ENCODE assay signal across 12 cellular contexts in the genomic region with DNA sequence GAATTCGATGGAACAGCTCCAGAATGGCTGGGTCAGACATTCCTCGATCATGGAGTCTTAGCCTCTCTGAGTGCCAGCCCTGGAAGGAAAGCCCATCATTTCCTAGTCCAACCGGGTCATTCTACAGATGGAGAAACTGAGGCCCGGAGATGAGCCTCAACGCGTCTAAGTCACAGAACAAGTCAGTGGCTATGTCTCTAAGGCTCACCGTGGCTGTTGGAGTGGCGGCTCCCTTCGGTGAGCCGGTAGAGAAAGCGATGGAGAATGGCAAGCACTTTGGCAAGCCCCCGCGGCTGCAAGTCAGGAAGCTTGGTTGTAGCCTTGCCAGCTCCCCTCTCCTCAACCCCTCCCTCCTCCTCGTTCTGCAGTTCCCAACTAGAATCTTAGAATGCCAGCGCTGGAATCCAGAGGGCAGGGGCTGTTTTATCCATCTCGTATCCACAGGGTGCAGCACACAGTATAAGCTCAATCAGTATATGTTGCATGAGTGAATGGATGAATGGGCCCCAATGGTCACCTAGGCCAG. TPM values are rescaled to one million over a fixed set of nuclear protein-coding genes. Genes with fewer than 3 reads are reported as not detected.
A peak's percentile ranks its signal among the peaks of the same experiment; 100 is the strongest.
DNase-seq lines count a peak whose midpoint lies in the region; ATAC-seq and TF ChIP-seq lines count a peak whose summit lies in the region.
"Had no signal": no experiment of that assay in that cellular context is flagged by ENCODE, and none has a peak within 500 bp of the region (broad histone marks: within the 10 kb centered on the region; RNA-seq: fewer than 3 reads in every experiment).

No MANE protein-coding gene starts in this region.

- no peak overlapping the region for H3K23ac ChIP-seq in neuronal stem cell (ENCODE audit: low read depth, low read length, poor library complexity)

- no peaks in the 10 kb centered on the region for H4K20me1 ChIP-seq in fibroblast of lung (ENCODE audit: control insufficient read depth, extremely low read depth, insufficient read depth, low read length)

- H3K4me3 ChIP-seq in left ventricle myocardium inferior (peak overlapping the region; percentile 58), right atrium auricular region (peak overlapping the region in 1 of 2 donors; percentile 39), fibroblast of lung (replicated peaks in 1 of 4; ENCODE audit: control extremely low read depth in 1 of 4, insufficient read depth in 1 of 4, low read depth in 3 of 4, low read length in 4 of 4) (peak overlapping the region in 2 of 4 experiments; percentile 44 to 56), neuronal stem cell (ENCODE audit: low read length in 2 of 2) (peak overlapping the region in 1 of 2 donors; percentile 15), testis (peak overlapping the region in 1 of 2 donors; percentile 52)

- no peak overlapping the region for H4K8ac ChIP-seq in neuronal stem cell (ENCODE audit: low read depth, low read length)

- no peak overlapping the region for H2AK5ac ChIP-seq in neuronal stem cell (ENCODE audit: low read depth, low read length)

- H4K91ac ChIP-seq in neuronal stem cell (ENCODE audit: low read depth, low read length, poor library complexity): no peak overlapping the region

- H3K9me3 ChIP-seq in left ventricle myocardium inferior (replicated peaks): no peaks in the 10 kb centered on the region
- H3K9me3 ChIP-seq in right atrium auricular region: no peaks in the 10 kb centered on the region
- H3K9me3 ChIP-seq in fibroblast of lung (ENCODE audit: control insufficient read depth, insufficient read depth, low read depth, low read length): no peaks in the 10 kb centered on the region
- no peaks in the 10 kb centered on the region for H3K9me3 ChIP-seq in neuronal stem cell (replicated peaks in 1 of 2; ENCODE audit: control insufficient read depth in 2 of 2, insufficient read depth in 1 of 2, low read depth in 1 of 2, low read length in 2 of 2)
- no peaks in the 10 kb centered on the region for H3K9me3 ChIP-seq in testis

- H2AFZ ChIP-seq in fibroblast of lung (ENCODE audit: low read length) (no peak overlapping the region), neuronal stem cell (ENCODE audit: low read length) (peak overlapping the region; percentile 46)

- TF ChIP-seq POLR2A in testis (IDR thresholded peaks at IDR 0.05): no peak

- ATAC-seq in GM21717 (IDR thresholded peaks at IDR 0.05; ENCODE audit: unreplicated experiment): no peak
- ATAC-seq in stimulated activated naive CD8-positive, alpha-beta T cell treated with anti-CD3 and anti-CD28 coated beads, Interleukin-15, Interleukin-2, amounts not matched to agents 100 U/mL and 50 U/mL, for 24 hours: no peak
- ATAC-seq: stimulated activated effector memory CD8-positive, alpha-beta T cell treated with anti-CD3 and anti-CD28 coated beads, Interleukin-12 subunit alpha, Interleukin-12 subunit beta, amount 100 ng/mL, for 72 hours had no signal

- H2BK15ac ChIP-seq in neuronal stem cell (ENCODE audit: low read length): no peak overlapping the region

- H3K27ac ChIP-seq in left ventricle myocardium inferior (replicated peaks) (peak overlapping the region; percentile 61), right atrium auricular region (no peak overlapping the region), fibroblast of lung (ENCODE audit: insufficient read depth, low read length) (peak overlapping the region; percentile 8), neuronal stem cell (replicated peaks; ENCODE audit: low read length) (peak overlapping the region; percentile 14), testis (no peak overlapping the region)

- H3K4me1 ChIP-seq in left ventricle myocardium inferior: peaks cover 23% of the 10 kb centered on the region
- H3K4me1 ChIP-seq in right atrium auricular region: peaks cover 0 to 16% of the 10 kb centered on the region in 2 donors
- peaks cover 41% of the 10 kb centered on the region for H3K4me1 ChIP-seq in fibroblast of lung (ENCODE audit: control insufficient read depth, extremely low read depth, insufficient read depth, low read length)
- peaks cover 21 to 36% of the 10 kb centered on the region in 2 donors for H3K4me1 ChIP-seq in neuronal stem cell (ENCODE audit: control insufficient read depth in 2 of 2, insufficient read depth in 1 of 2, low read depth in 1 of 2, low read length in 2 of 2)
- H3K4me1 ChIP-seq in testis: peaks cover 3% of the 10 kb centered on the region

- H3K9ac ChIP-seq in fibroblast of lung (ENCODE audit: insufficient read depth, low read length) (peak overlapping the region; percentile 65), neuronal stem cell (ENCODE audit: low read depth, low read length, poor library complexity) (no peak overlapping the region)

- DNase-seq in left ventricle myocardium inferior: no peak
- DNase-seq in right atrium auricular region (ENCODE audit: low spot score): no peak
- peak; percentile 83 to 85 for DNase-seq in fibroblast of lung (ENCODE audit: low read depth in 2 of 2)
- no peak for DNase-seq in neuronal stem cell (ENCODE audit: low spot score)
- DNase-seq in stimulated activated naive CD8-positive, alpha-beta T cell treated with anti-CD3 and anti-CD28 coated beads, Interleukin-15, Interleukin-2, amounts not matched to agents 100 U/mL and 50 U/mL, for 24 hours: no peak
- DNase-seq in testis: no peak
- DNase-seq in NCI-H2029 (lab: John Stamatoyannopoulos, UW): no peak
- DNase-seq: activated CD8-positive, alpha-beta T cell treated with anti-CD3 and anti-CD28 coated beads, Interleukin-2, amount 10 ng/mL, durations not matched to agents 7 days and 5 days; SW 1271 had no signal

- H3K27me3 ChIP-seq in left ventricle myocardium inferior (ENCODE audit: low read depth) (peaks cover 51% of the 10 kb centered on the region), right atrium auricular region (no peaks in the 10 kb centered on the region), fibroblast of lung (ENCODE audit: control insufficient read depth, insufficient read depth, low read length) (no peaks in the 10 kb centered on the region), neuronal stem cell (ENCODE audit: control insufficient read depth in 3 of 3, insufficient read depth in 3 of 3, low read depth in 1 of 3, low read length in 3 of 3) (no peaks in the 10 kb centered on the region), testis (no peaks in the 10 kb centered on the region)

- peaks cover 17% of the 10 kb centered on the region for H3K79me2 ChIP-seq in fibroblast of lung (ENCODE audit: control insufficient read depth, insufficient read depth, low read length)

- peak overlapping the region; percentile 38 for H3K18ac ChIP-seq in neuronal stem cell (ENCODE audit: low read length)

- no peak overlapping the region for H2BK12ac ChIP-seq in neuronal stem cell (ENCODE audit: low read length)

- H2BK5ac ChIP-seq in neuronal stem cell (ENCODE audit: low read length): no peak overlapping the region

- H3K4me2 ChIP-seq in fibroblast of lung (ENCODE audit: extremely low read depth, insufficient read depth, low read length) (peak overlapping the region; percentile 69), neuronal stem cell (ENCODE audit: insufficient read depth, low read length, poor library complexity, severe bottlenecking) (peak overlapping the region; percentile 85)

- no peaks in the 10 kb centered on the region for H3K79me1 ChIP-seq in neuronal stem cell (ENCODE audit: low read depth, low read length)

- TF ChIP-seq CTCF in left ventricle myocardium inferior (IDR thresholded peaks at IDR 0.05; ENCODE audit: borderline replicate concordance): no peak
- no peak for TF ChIP-seq CTCF in right atrium auricular region (IDR thresholded peaks at IDR 0.05)
- no peak for TF ChIP-seq CTCF in fibroblast of lung (conservative IDR thresholded peaks at IDR 0.05 in 1 of 2, IDR thresholded peaks at IDR 0.05 in 1 of 2; ENCODE audit: low read depth in 1 of 2, low read length in 2 of 2)
- TF ChIP-seq CTCF in testis (IDR thresholded peaks at IDR 0.05): no peak

- intact Hi-C loops in left ventricle myocardium inferior (cut with micrococcal nuclease): no loop called here
- intact Hi-C loops in testis (cut with DNase I; ENCODE audit: low total_unique reads): no loop called here

- no peak overlapping the region for H3K14ac ChIP-seq in neuronal stem cell (ENCODE audit: low read length)

- H3K4ac ChIP-seq in neuronal stem cell (ENCODE audit: low read length): no peak overlapping the region

- H3K36me3 ChIP-seq in left ventricle myocardium inferior (no peaks in the 10 kb centered on the region), right atrium auricular region (no peaks in the 10 kb centered on the region), fibroblast of lung (ENCODE audit: control insufficient read depth, insufficient read depth, low read length) (no peaks in the 10 kb centered on the region), neuronal stem cell (replicated peaks in 1 of 2; ENCODE audit: control insufficient read depth in 2 of 2, insufficient read depth in 2 of 2, low read length in 2 of 2) (no peaks in the 10 kb centered on the region), testis (ENCODE audit: low read depth, missing control alignments) (no peaks in the 10 kb centered on the region)

- H2BK120ac ChIP-seq in neuronal stem cell (ENCODE audit: low read depth, low read length): no peak overlapping the region

- no CpG with 5 or more reads among the region's 16 CpGs for WGBS in neuronal stem cell (ENCODE audit: extremely low coverage in 2 of 2, insufficient read length in 2 of 2, insufficient replicate concordance in 1 of 2), 2 donors
- WGBS in testis, 2 donors: 8 to 18% methylated on average over 14 to 16 of the region's 16 CpGs

RNA-seq across cellular contexts. Expression of gene ARSI, which starts 0.4 kb away (rescaled TPM):
- total RNA-seq in left ventricle myocardium inferior (0.16 TPM), right atrium auricular region (under 1 TPM; 0.30 to 0.83 TPM), fibroblast of lung (5.9 and 8.5 TPM in 2 replicates), testis (under 1 TPM; 0.79 to 0.93 TPM)
- polyA plus RNA-seq in fibroblast of lung (3.3 and 12.5 TPM in 2 replicates), testis (ENCODE audit: insufficient read depth, low read depth, low replicate concordance) (0.92 TPM)
- 6.5 and 18.6 TPM in 2 replicates for polyA plus RNA-seq in fibroblast of lung (2012)
- polyA minus RNA-seq in fibroblast of lung (ENCODE audit: low replicate concordance): 16.3 and 29.0 TPM in 2 replicates
- 2.6 TPM for polyA plus RNA-seq in neuronal stem cell (2013, experiment 1 of 2)
- 2.5 TPM for polyA plus RNA-seq in neuronal stem cell (2013, experiment 2 of 2)
- total RNA-seq: activated CD8-positive, alpha-beta T cell treated with anti-CD3 and anti-CD28 coated beads, Interleukin-2, amount 10 ng/mL, durations not matched to agents 7 days and 5 days; lung microvascular endothelial cell had no signal

RNA-seq across cellular contexts. Expression of gene CAMK2A, which starts 13.6 kb away (rescaled TPM):
- total RNA-seq in left ventricle myocardium inferior (19.4 TPM), right atrium auricular region (10 to 100 TPM in 1 of 2 donors, 1 to 10 TPM in 1; 4.9 to 18.2 TPM), fibroblast of lung (0.77 and 2.1 TPM in 2 replicates), testis (under 1 TPM; 0.24 to 0.25 TPM)
- polyA plus RNA-seq in fibroblast of lung (1.5 and 3.1 TPM in 2 replicates), testis (ENCODE audit: insufficient read depth, low read depth, low replicate concordance) (0.70 TPM)
- polyA plus RNA-seq in fibroblast of lung (2012): 1.8 and 4.1 TPM in 2 replicates
- polyA minus RNA-seq in fibroblast of lung (ENCODE audit: low replicate concordance): 1.3 and 2.5 TPM in 2 replicates
- polyA plus RNA-seq in neuronal stem cell (2013, experiment 1 of 2): 0.49 TPM
- 0.58 TPM for polyA plus RNA-seq in neuronal stem cell (2013, experiment 2 of 2)
- total RNA-seq: activated CD8-positive, alpha-beta T cell treated with anti-CD3 and anti-CD28 coated beads, Interleukin-2, amount 10 ng/mL, durations not matched to agents 7 days and 5 days; lung microvascular endothelial cell had no signal

RNA-seq across cellular contexts. Expression of gene TCOF1, which starts 54.4 kb away (rescaled TPM):
- total RNA-seq in left ventricle myocardium inferior (19.3 TPM), right atrium auricular region (10 to 100 TPM; 17.5 to 18.1 TPM), fibroblast of lung (10.6 and 11.0 TPM in 2 replicates), testis (10 to 100 TPM; 46.6 to 52.8 TPM)
- polyA plus RNA-seq in fibroblast of lung (8.5 and 12.1 TPM in 2 replicates), testis (ENCODE audit: insufficient read depth, low read depth, low replicate concordance) (22.9 TPM)
- 20.0 and 24.0 TPM in 2 replicates for polyA plus RNA-seq in fibroblast of lung (2012)
- polyA minus RNA-seq in fibroblast of lung (ENCODE audit: low replicate concordance): 18.2 and 19.0 TPM in 2 replicates
- 32.1 TPM for polyA plus RNA-seq in neuronal stem cell (2013, experiment 1 of 2)
- 32.7 TPM for polyA plus RNA-seq in neuronal stem cell (2013, experiment 2 of 2)

Comparison
In these comparisons a context has a peak if more than half of its experiments do, and no peak if none do; other contexts are left out.
1. H3K27ac ChIP-seq: peak in left ventricle myocardium inferior (single experiment), fibroblast of lung (single experiment) and neuronal stem cell (single experiment); none in right atrium auricular region (0 of 2) and testis (0 of 2).
2. DNase-seq: peak in fibroblast of lung (2 of 2); none in left ventricle myocardium inferior (single experiment), right atrium auricular region (single experiment), neuronal stem cell (single experiment), stimulated activated naive CD8-positive, alpha-beta T cell treated with anti-CD3 and anti-CD28 coated beads, Interleukin-15, Interleukin-2, amounts not matched to agents 100 U/mL and 50 U/mL, for 24 hours (single experiment), testis (single experiment) and NCI-H2029 (single experiment).